In the genomic region with DNA sequence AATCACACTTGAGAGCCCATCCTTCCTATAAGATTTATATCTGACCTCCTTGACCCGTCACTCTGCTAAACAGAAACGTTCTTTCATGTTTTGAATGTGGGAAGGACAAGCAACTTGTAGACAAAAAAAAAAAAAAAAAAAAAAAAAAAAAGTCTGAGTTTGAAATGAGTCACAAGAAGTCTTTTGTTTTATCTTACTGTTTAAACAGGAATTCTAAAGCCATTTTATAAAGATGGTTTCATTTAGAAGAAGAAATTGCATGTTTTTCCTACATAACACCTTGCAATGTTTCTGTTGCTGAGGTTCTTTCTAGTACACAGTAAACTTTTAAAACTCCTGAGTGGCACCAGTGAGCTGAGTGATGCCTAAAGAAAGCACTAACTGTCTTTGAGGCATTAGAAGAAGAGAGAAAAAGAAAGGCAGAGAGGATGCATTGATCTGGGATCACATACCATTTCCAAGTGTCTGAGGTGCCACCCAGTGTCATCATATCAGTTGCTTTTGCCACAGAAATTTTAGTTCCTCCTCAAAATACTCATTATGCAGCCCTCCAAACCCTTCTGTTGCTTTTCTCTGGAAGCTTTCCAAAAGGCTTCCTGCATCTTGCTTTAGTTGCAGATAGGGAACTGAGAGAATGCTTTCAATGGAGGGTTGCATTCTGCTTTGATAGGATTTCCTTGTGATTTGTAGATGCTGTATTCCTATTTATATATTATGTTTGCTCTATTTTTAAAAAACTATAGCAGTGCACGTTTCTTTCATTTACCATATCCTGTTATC, we compare ENCODE assay signal across 1 cellular context.
TF ChIP-seq lines count a peak whose summit lies in the region.

No MANE protein-coding gene starts in this region.

TF ChIP-seq in SK-N-SH, 30 proteins besides CTCF, POLR2A, EP300 and RAD21 (continued from another document):
- TF ChIP-seq RFX5 (IDR thresholded peaks at IDR 0.05; ENCODE audit: low read length) = no peak
- TF ChIP-seq TCF12 (IDR thresholded peaks at IDR 0.05) = no peak
- no peak for TF ChIP-seq NRF1 (IDR thresholded peaks at IDR 0.05; ENCODE audit: low read depth, low read length)
- no peak for TF ChIP-seq GATA2 (CRISPR knock-in tag; IDR thresholded peaks at IDR 0.05)
- TF ChIP-seq, protein P1, sequence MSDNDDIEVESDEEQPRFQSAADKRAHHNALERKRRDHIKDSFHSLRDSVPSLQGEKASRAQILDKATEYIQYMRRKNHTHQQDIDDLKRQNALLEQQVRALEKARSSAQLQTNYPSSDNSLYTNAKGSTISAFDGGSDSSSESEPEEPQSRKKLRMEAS (IDR thresholded peaks at IDR 0.05; ENCODE audit: low read depth) = no peak
- TF ChIP-seq TEAD4 (IDR thresholded peaks at IDR 0.05; ENCODE audit: borderline replicate concordance, insufficient read depth) = no peak
- TF ChIP-seq FOSL2 (IDR thresholded peaks at IDR 0.05; ENCODE audit: borderline replicate concordance, low read depth) = no peak
- no peak for TF ChIP-seq SIN3A (IDR thresholded peaks at IDR 0.05; ENCODE audit: borderline replicate concordance, low read depth, low read length)
- TF ChIP-seq, protein P2, sequence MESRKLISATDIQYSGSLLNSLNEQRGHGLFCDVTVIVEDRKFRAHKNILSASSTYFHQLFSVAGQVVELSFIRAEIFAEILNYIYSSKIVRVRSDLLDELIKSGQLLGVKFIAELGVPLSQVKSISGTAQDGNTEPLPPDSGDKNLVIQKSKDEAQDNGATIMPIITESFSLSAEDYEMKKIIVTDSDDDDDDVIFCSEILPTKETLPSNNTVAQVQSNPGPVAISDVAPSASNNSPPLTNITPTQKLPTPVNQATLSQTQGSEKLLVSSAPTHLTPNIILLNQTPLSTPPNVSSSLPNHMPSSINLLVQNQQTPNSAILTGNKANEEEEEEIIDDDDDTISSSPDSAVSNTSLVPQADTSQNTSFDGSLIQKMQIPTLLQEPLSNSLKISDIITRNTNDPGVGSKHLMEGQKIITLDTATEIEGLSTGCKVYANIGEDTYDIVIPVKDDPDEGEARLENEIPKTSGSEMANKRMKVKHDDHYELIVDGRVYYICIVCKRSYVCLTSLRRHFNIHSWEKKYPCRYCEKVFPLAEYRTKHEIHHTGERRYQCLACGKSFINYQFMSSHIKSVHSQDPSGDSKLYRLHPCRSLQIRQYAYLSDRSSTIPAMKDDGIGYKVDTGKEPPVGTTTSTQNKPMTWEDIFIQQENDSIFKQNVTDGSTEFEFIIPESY (IDR thresholded peaks at IDR 0.05; ENCODE audit: borderline replicate concordance, low read depth) = no peak
TF ChIP-seq in SK-N-SH: peak in this region for 0.
